In the genomic region with DNA sequence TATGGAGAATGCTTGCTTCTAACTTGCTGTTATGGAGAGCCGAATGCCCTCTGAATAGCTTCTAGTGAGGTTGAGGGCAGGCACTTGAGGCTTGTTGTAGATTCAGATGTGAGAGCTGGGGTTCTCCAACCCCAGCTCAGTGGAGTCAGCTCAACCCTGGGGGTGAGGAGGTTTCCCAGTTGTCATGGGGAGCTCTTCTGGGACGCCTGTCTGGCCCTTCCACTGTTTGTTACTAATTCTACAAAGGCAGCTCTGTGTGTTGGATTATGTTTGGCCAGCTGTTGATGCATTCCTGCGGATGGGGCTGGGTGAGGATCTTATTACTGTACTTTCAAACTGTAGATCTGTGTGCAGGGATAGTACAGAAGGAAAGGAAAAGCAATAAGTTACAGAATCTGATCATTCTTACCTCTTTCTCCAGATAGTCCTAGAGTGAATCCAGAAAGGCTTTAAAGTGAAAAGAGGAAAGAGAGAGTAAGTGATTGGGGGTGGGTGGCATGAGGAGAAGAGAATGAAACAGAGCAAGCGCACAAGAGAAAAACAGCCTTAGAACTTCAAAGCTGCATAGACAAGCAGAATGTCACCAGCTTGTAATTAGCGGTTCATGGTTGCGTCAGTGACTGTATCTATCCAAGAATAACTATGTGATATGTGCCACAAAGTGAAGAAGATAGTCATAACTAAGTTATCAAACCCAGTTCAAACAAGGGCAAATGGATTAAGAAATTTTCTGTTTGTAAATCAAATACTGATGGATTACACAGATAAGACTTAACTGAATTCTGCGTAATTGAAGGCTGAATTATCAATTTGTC, we compare ENCODE assay signal across 8 cellular contexts.
DNase-seq lines count a peak whose midpoint lies in the region; ATAC-seq and TF ChIP-seq lines count a peak whose summit lies in the region.

No MANE protein-coding gene starts in this region.

- H3K4me1 Mint-ChIP-seq in activated naive CD4-positive, alpha-beta T cell treated with anti-CD3 and anti-CD28 coated beads for 36 hours (ENCODE audit: low read depth), result peaks cover 7% of the 10 kb centered on the region

- TF ChIP-seq CTCF in Panc1 (IDR thresholded peaks at IDR 0.05) (no peak), fibroblast of lung (conservative IDR thresholded peaks at IDR 0.05 in 1 of 2, IDR thresholded peaks at IDR 0.05 in 1 of 2; ENCODE audit: low read depth in 1 of 2, low read length in 2 of 2) (no peak), psoas muscle (IDR thresholded peaks at IDR 0.05) (no peak)

- H3K27me3 ChIP-seq in Panc1 (ENCODE audit: control insufficient read depth, insufficient read depth, low read length) (no peaks in the 10 kb centered on the region), fibroblast of lung (ENCODE audit: control insufficient read depth, insufficient read depth, low read length) (no peaks in the 10 kb centered on the region), psoas muscle (ENCODE audit: insufficient read depth in 3 of 3, low read length in 2 of 3) (no peaks in the 10 kb centered on the region)

- H3K4me2 ChIP-seq in fibroblast of lung (ENCODE audit: extremely low read depth, insufficient read depth, low read length), result peak overlapping the region; percentile 98

- ATAC-seq in Panc1, result peak; percentile 82
- peak; percentile 82 to 87 (median 84) for ATAC-seq in psoas muscle
- no peak for ATAC-seq in HG02973 (IDR thresholded peaks at IDR 0.05; ENCODE audit: unreplicated experiment)
- no peak for ATAC-seq in HG02642 (IDR thresholded peaks at IDR 0.05; ENCODE audit: poor library complexity, unreplicated experiment)

- H3K9ac ChIP-seq in fibroblast of lung (ENCODE audit: insufficient read depth, low read length), result no peak overlapping the region

- peak overlapping the region; percentile 80 for H3K27ac ChIP-seq in Panc1 (ENCODE audit: low read length)
- H3K27ac ChIP-seq in fibroblast of lung (ENCODE audit: insufficient read depth, low read length), result peak overlapping the region; percentile 47
- peak overlapping the region; percentile 58 for H3K27ac ChIP-seq in psoas muscle

- no peaks in the 10 kb centered on the region for H3K9me3 Mint-ChIP-seq in activated naive CD4-positive, alpha-beta T cell treated with anti-CD3 and anti-CD28 coated beads for 36 hours

- no peak overlapping the region for H3K27ac Mint-ChIP-seq in activated naive CD4-positive, alpha-beta T cell treated with anti-CD3 and anti-CD28 coated beads for 36 hours

- peak; percentile 20 for DNase-seq in activated naive CD4-positive, alpha-beta T cell treated with anti-CD3 and anti-CD28 coated beads for 36 hours
- no peak for DNase-seq in activated naive CD4-positive, alpha-beta T cell (lab: John Stamatoyannopoulos, UW)
- DNase-seq in Panc1 (ENCODE audit: low read depth, low spot score), result no peak
- peak; percentile 84 to 93 for DNase-seq in fibroblast of lung (ENCODE audit: low read depth in 2 of 2)
- no peak for DNase-seq in psoas muscle
- no peak for DNase-seq in GDM1 (lab: John Stamatoyannopoulos, UW)

- peak overlapping the region in 1 of 2 experiments; percentile 9; a peak in 1 of 4 replicates for H3K4me3 ChIP-seq in Panc1 (ENCODE audit: low read depth in 2 of 2, low read length in 2 of 2)
- peak overlapping the region; percentile 0 to 60 (median 36) for H3K4me3 ChIP-seq in fibroblast of lung (replicated peaks in 1 of 4; ENCODE audit: control extremely low read depth in 1 of 4, insufficient read depth in 1 of 4, low read depth in 3 of 4, low read length in 4 of 4)
- peak overlapping the region; percentile 66 for H3K4me3 ChIP-seq in psoas muscle

- H3K4me1 ChIP-seq in Panc1 (ENCODE audit: control insufficient read depth, insufficient read depth, low read length), result peaks cover 37% of the 10 kb centered on the region
- peaks cover 20% of the 10 kb centered on the region for H3K4me1 ChIP-seq in fibroblast of lung (ENCODE audit: control insufficient read depth, extremely low read depth, insufficient read depth, low read length)
- H3K4me1 ChIP-seq in psoas muscle, result peaks cover 44% of the 10 kb centered on the region

- POLR2A ChIA-PET in Panc1 (lab: Charles Lee), result interaction anchor here (0.5 to 1.2 kb wide), 2 partner anchors 10 to 71 kb away, joined by 3 to 4 read pairs; no protein-coding TSS in a partner anchor

- H3K9me3 ChIP-seq in Panc1 (ENCODE audit: control insufficient read depth, insufficient read depth, low read depth, low read length) (no peaks in the 10 kb centered on the region), fibroblast of lung (ENCODE audit: control insufficient read depth, insufficient read depth, low read depth, low read length) (no peaks in the 10 kb centered on the region), psoas muscle (no peaks in the 10 kb centered on the region)

- intact Hi-C loops in activated naive CD4-positive, alpha-beta T cell treated with anti-CD3 and anti-CD28 coated beads for 36 hours (cut with micrococcal nuclease), result loop anchor here (5.0 to 10.0 kb wide), 3 partner anchors 86 to 1583 kb away; no protein-coding TSS in a partner anchor
- intact Hi-C loops in Panc1 (cut with micrococcal nuclease; ENCODE audit: unreplicated experiment), result loop anchor here (10.0 kb wide), 2 partner anchors 403 to 677 kb away; no protein-coding TSS in a partner anchor
- intact Hi-C loops in psoas muscle (cut with DNase I), result loop anchor here in 1 of 2 donors (5.0 to 10.0 kb wide), 3 partner anchors 193 to 551 kb away; no protein-coding TSS in a partner anchor

- in situ Hi-C loops in Panc1 (cut with HindIII; ENCODE audit: low pct_unique_long_range_greater_than_20kb, low sequenced_read_pairs), result no loop called here

- H3K27me3 Mint-ChIP-seq in activated naive CD4-positive, alpha-beta T cell treated with anti-CD3 and anti-CD28 coated beads for 36 hours (ENCODE audit: low read depth), result peaks cover 39% of the 10 kb centered on the region

- CTCF ChIA-PET in activated naive CD4-positive, alpha-beta T cell treated with anti-CD3 and anti-CD28 coated beads for 36 hours (lab: Charles Lee), result no interaction called here
- CTCF ChIA-PET in Panc1 (lab: Charles Lee), result interaction anchor here (0.6 to 0.7 kb wide), 2 partner anchors 15 to 41 kb away, joined by 3 read pairs; no protein-coding TSS in a partner anchor

- H2AFZ ChIP-seq in fibroblast of lung (ENCODE audit: low read length), result no peak overlapping the region

- H3K36me3 ChIP-seq in Panc1 (ENCODE audit: control insufficient read depth, insufficient read depth, low read length) (no peaks in the 10 kb centered on the region), fibroblast of lung (ENCODE audit: control insufficient read depth, insufficient read depth, low read length) (no peaks in the 10 kb centered on the region), psoas muscle (ENCODE audit: insufficient read depth in 1 of 2, low read depth in 1 of 2) (no peaks in the 10 kb centered on the region)

- H3K79me2 ChIP-seq in fibroblast of lung (ENCODE audit: control insufficient read depth, insufficient read depth, low read length), result no peaks in the 10 kb centered on the region

- no peaks in the 10 kb centered on the region for H4K20me1 ChIP-seq in fibroblast of lung (ENCODE audit: control insufficient read depth, extremely low read depth, insufficient read depth, low read length)

- no TSS peak for BruUV-seq in Panc1 (replicated peaks; lab: Mats Ljungman, UMichigan)

- peaks cover 2% of the 10 kb centered on the region for H3K36me3 Mint-ChIP-seq in activated naive CD4-positive, alpha-beta T cell treated with anti-CD3 and anti-CD28 coated beads for 36 hours (ENCODE audit: low read depth)

- whole genome bisulfite sequencing in psoas muscle, 3 donors, result 11 to 14% (median 12%) methylated on average over 7 of the region's 7 CpGs

- peak overlapping the region; percentile 30 for H3K4me3 Mint-ChIP-seq in activated naive CD4-positive, alpha-beta T cell treated with anti-CD3 and anti-CD28 coated beads for 36 hours

Comparison
In these comparisons a context has a peak if more than half of its experiments do, and no peak if none do; other contexts are left out.
1. DNase-seq: peak in activated naive CD4-positive, alpha-beta T cell treated with anti-CD3 and anti-CD28 coated beads for 36 hours (single experiment) and fibroblast of lung (2 of 2); none in activated naive CD4-positive, alpha-beta T cell (0 of 4), Panc1 (single experiment), psoas muscle (0 of 2) and GDM1 (single experiment).
2. ATAC-seq: peak in Panc1 (single experiment) and psoas muscle (4 of 4); none in HG02973 (single experiment) and HG02642 (single experiment).
3. Peak in every context shown above with its lines, with median percentiles within 50 percentile points of each other: H3K27ac ChIP-seq.